In the genomic region with DNA sequence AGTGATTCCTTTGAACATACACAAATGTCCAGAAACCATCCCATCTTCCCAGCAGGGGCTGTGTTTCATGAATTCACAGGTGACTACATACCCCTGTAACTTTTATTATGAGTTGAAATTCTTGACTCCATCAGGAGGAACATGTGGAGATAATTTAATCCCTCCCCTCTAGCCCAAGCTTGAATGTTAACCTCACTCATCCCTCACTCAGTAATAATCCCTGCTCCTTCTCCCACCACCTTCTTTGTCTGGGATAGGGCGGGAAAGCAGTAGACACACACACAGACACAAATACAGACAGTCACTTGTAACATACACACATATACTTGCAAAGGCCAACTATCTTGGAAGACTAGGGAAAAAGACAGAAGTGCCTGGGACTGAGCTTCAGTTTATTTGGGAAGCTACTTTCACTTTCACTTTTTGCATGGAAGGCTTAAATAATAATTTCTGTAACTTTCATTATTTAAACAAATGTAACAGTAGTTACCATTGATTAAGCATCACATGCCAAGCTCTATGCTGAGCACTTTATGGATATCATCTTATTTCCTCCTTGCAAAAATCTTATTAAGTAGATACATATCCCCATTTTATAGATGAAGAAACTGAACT, we compare ENCODE assay signal across 9 cellular contexts. TPM values are rescaled to one million over a fixed set of nuclear protein-coding genes. Genes with fewer than 3 reads are reported as not detected.
DNase-seq lines count a peak whose midpoint lies in the region; ATAC-seq, FAIRE-seq and TF ChIP-seq lines count a peak whose summit lies in the region.
"Had no signal": no experiment of that assay in that cellular context is flagged by ENCODE, and none has a peak within 500 bp of the region (broad histone marks: within the 10 kb centered on the region; RNA-seq: fewer than 3 reads in every experiment).

No MANE protein-coding gene starts in this region.

- no peak for TF ChIP-seq CTCF in keratinocyte (optimal IDR thresholded peaks at IDR 0.05 in 1 of 3, IDR thresholded peaks at IDR 0.05 in 1 of 3, conservative IDR thresholded peaks at IDR 0.05 in 1 of 3; ENCODE audit: extremely low read depth in 1 of 3, insufficient read depth in 2 of 3, low read length in 3 of 3)

- peak; percentile 42 for DNase-seq in HT1080 (ENCODE audit: low read depth)
- DNase-seq in amniotic epithelial cell (ENCODE audit: low read depth), result peak; percentile 24
- DNase-seq in keratinocyte (ENCODE audit: low read depth, low spot score), result no peak
- DNase-seq in effector CD8-positive, alpha-beta T cell (lab: John Stamatoyannopoulos, UW), result no peak
- DNase-seq in activated naive CD4-positive, alpha-beta T cell treated with anti-CD3 and anti-CD28 coated beads, Interleukin-2, amount 50 U/mL, for 16 hours, result no peak
- DNase-seq: NCI-H1436 had no signal

- H3K27ac Mint-ChIP-seq in stimulated activated memory B cell treated with anti-CD40 and anti-IgM and Interleukin-4, amounts not matched to agents 10 μg/mL and 1 μg/mL and 100 μg/mL, for 72 hours, result no peak overlapping the region

- peak overlapping the region; percentile 99 for H3K4me2 ChIP-seq in keratinocyte (ENCODE audit: control insufficient read depth, extremely low read depth, insufficient read depth, low read depth, low read length)

- dilution Hi-C loops in keratinocyte (cut with MboI; ENCODE audit: extremely low pct_ligation_motif_present, low sequenced_read_pairs), result no loop called here

- peak overlapping the region; percentile 52 for H3K9ac ChIP-seq in keratinocyte (ENCODE audit: control insufficient read depth, extremely low read depth, insufficient read depth, low read length)
- H3K9ac ChIP-seq in subcutaneous abdominal adipose tissue (ENCODE audit: low read length in 5 of 5), result peak overlapping the region; percentile 3 to 76 (median 56)

- H3K9me3 Mint-ChIP-seq in stimulated activated memory B cell treated with anti-CD40 and anti-IgM and Interleukin-4, amounts not matched to agents 10 μg/mL and 1 μg/mL and 100 μg/mL, for 72 hours, result no peaks in the 10 kb centered on the region

- no peak overlapping the region for H3K4me3 Mint-ChIP-seq in stimulated activated memory B cell treated with anti-CD40 and anti-IgM and Interleukin-4, amounts not matched to agents 10 μg/mL and 1 μg/mL and 100 μg/mL, for 72 hours

- peaks cover 49% of the 10 kb centered on the region for H3K4me1 ChIP-seq in keratinocyte (ENCODE audit: control insufficient read depth, extremely low read depth, insufficient read depth, low read length)
- peaks cover 0 to 22% (median 21%) of the 10 kb centered on the region in 5 donors for H3K4me1 ChIP-seq in subcutaneous abdominal adipose tissue (ENCODE audit: control insufficient read depth in 5 of 5, insufficient read depth in 5 of 5, low read length in 5 of 5)

- H3K36me3 Mint-ChIP-seq in stimulated activated memory B cell treated with anti-CD40 and anti-IgM and Interleukin-4, amounts not matched to agents 10 μg/mL and 1 μg/mL and 100 μg/mL, for 72 hours, result no peaks in the 10 kb centered on the region

- H3K9me3 ChIP-seq in keratinocyte (ENCODE audit: control insufficient read depth, low read depth, low read length) (no peaks in the 10 kb centered on the region), subcutaneous abdominal adipose tissue (ENCODE audit: control insufficient read depth in 5 of 5, low read length in 5 of 5) (no peaks in the 10 kb centered on the region)

- H3K27me3 ChIP-seq in keratinocyte (ENCODE audit: control insufficient read depth, extremely low read depth, insufficient read depth, low read length) (no peaks in the 10 kb centered on the region), subcutaneous abdominal adipose tissue (ENCODE audit: control insufficient read depth in 5 of 5, insufficient read depth in 4 of 5, low read length in 5 of 5) (no peaks in the 10 kb centered on the region)

- peak; percentile 9 for FAIRE-seq in keratinocyte (lab: Jason Lieb, UNC)

- ATAC-seq in stimulated activated memory B cell treated with anti-CD40 and anti-IgM and Interleukin-4, amounts not matched to agents 10 μg/mL and 1 μg/mL and 100 μg/mL, for 72 hours, result no peak
- ATAC-seq in HG03342 (IDR thresholded peaks at IDR 0.05; ENCODE audit: unreplicated experiment), result no peak

- peaks cover 25% of the 10 kb centered on the region for H3K4me1 Mint-ChIP-seq in stimulated activated memory B cell treated with anti-CD40 and anti-IgM and Interleukin-4, amounts not matched to agents 10 μg/mL and 1 μg/mL and 100 μg/mL, for 72 hours

- H3K79me2 ChIP-seq in keratinocyte (ENCODE audit: control insufficient read depth, insufficient read depth, low read length), result peaks cover 41% of the 10 kb centered on the region

- no peaks in the 10 kb centered on the region for H3K27me3 Mint-ChIP-seq in stimulated activated memory B cell treated with anti-CD40 and anti-IgM and Interleukin-4, amounts not matched to agents 10 μg/mL and 1 μg/mL and 100 μg/mL, for 72 hours

- H3K4me3 ChIP-seq in keratinocyte (ENCODE audit: control insufficient read depth in 2 of 3, extremely low read depth in 1 of 3, insufficient read depth in 2 of 3, low read depth in 1 of 3, low read length in 3 of 3) (peak overlapping the region; percentile 2 to 80 (median 61)), subcutaneous abdominal adipose tissue (ENCODE audit: low read depth in 1 of 5, low read length in 5 of 5) (peak overlapping the region; percentile 52 to 72 (median 62))

- no peaks in the 10 kb centered on the region for H3K9me1 ChIP-seq in keratinocyte (ENCODE audit: control insufficient read depth, extremely low read depth, insufficient read depth, low read length)

- H2AFZ ChIP-seq in keratinocyte (ENCODE audit: control insufficient read depth, low read length), result peak overlapping the region; percentile 77

- no peaks in the 10 kb centered on the region for H4K20me1 ChIP-seq in keratinocyte (ENCODE audit: control insufficient read depth, extremely low read depth, insufficient read depth, low read length)

- H3K27ac ChIP-seq in keratinocyte (ENCODE audit: control insufficient read depth, insufficient read depth, low read length), result peak overlapping the region; percentile 67
- peak overlapping the region; percentile 18 for H3K27ac ChIP-seq in subcutaneous abdominal adipose tissue (ENCODE audit: low read depth, low read length)

- H3K36me3 ChIP-seq in keratinocyte (ENCODE audit: control insufficient read depth in 2 of 2, extremely low read depth in 1 of 2, insufficient read depth in 2 of 2, low read length in 2 of 2), result no peaks in the 10 kb centered on the region
- peaks cover 0 to 2% (median 0%) of the 10 kb centered on the region in 5 donors for H3K36me3 ChIP-seq in subcutaneous abdominal adipose tissue (ENCODE audit: control insufficient read depth in 5 of 5, insufficient read depth in 5 of 5, low read length in 5 of 5)

RNA-seq across cellular contexts. Expression of a gene that starts 7.3 kb away (rescaled TPM):
- total RNA-seq in HT1080 (2014; rRNA removed; shearing (Covaris generic)), result 6.9 and 10.7 TPM in 2 replicates
- 1.3 and 3.5 TPM in 2 replicates for polyA plus RNA-seq in HT1080 (2015; cell fraction: cytosol; rRNA removed)
- polyA plus RNA-seq in HT1080 (2015; cell fraction: nucleus; rRNA removed), result 43.8 and 45.7 TPM in 2 replicates
- polyA plus RNA-seq in keratinocyte, result 5.8 to 10.3 TPM (median 6.8 TPM) in 3 replicates
- 4.4 TPM for polyA plus RNA-seq in keratinocyte (2011; ENCODE audit: low read depth)
- polyA plus RNA-seq in keratinocyte (2011; cell fraction: cytosol; rRNA removed), result 1.6 and 2.1 TPM in 2 replicates
- polyA plus RNA-seq in keratinocyte (2011; cell fraction: nucleus; rRNA removed), result 17.3 and 18.8 TPM in 2 replicates
- polyA plus RNA-seq in keratinocyte (2012; ENCODE audit: low replicate concordance), result 2.3 and 9.2 TPM in 2 replicates
- 8.4 to 21.4 TPM (median 9.5 TPM) in 3 replicates for polyA minus RNA-seq in keratinocyte
- polyA minus RNA-seq in keratinocyte (2011; cell fraction: cytosol; rRNA and poly(A)+ RNA removed), result 3.5 TPM
- 16.6 and 29.6 TPM in 2 replicates for polyA minus RNA-seq in keratinocyte (2011; cell fraction: nucleus; rRNA and poly(A)+ RNA removed)

Comparison
In these comparisons a context has a peak if more than half of its experiments do, and no peak if none do; other contexts are left out.
1. DNase-seq: peak in HT1080 (single experiment) and amniotic epithelial cell (single experiment); none in keratinocyte (single experiment), effector CD8-positive, alpha-beta T cell (single experiment) and activated naive CD4-positive, alpha-beta T cell treated with anti-CD3 and anti-CD28 coated beads, Interleukin-2, amount 50 U/mL, for 16 hours (single experiment).